8 cellular contexts compared by ENCODE assay signal in the genomic region with DNA sequence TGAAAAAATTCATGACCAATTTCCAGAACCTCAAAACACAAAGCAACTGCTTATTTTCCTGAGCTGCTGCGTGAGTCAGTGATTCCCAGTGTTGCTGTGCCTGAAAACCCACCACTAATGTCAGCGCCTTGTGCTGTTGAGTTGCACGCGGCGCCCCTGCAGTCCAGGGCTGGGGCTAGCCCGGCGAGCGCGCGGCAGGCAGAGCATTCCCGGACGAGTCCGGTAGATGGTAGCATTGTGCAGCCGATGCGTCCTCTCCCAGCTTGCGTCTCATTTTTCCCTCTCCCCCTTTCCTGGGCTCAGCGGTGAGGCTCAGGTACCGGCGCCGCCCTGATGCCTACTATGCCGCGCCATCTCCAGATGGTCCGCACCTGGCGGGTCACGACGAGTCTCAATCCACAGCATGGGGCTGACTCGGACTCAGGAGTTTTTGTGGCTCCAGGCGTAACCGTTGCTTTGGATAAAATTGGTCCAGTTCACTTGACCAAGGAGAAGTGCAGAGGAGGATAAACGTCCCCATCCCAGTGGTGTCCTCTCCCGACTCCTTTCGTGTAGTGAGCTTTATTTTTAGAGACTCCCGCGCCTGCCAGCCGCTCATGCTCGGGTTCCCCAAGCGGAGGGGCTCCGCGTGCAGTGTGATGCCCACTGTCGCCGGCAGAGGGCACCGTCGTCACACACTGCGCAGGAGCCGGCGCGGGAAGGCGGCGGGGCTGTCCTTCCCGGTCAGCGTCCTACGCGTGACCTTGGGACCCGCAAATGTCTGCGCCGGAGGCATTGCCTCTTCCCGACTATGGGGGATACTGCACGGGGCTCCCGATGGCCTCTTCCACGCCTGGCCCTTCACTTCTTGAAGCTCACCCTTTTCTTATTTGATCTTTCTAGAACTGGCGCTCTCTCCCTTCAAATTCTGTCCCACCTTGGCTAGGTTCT. TPM values are rescaled to one million over a fixed set of nuclear protein-coding genes. Genes with fewer than 3 reads are reported as not detected.
DNase-seq lines count a peak whose midpoint lies in the region; ATAC-seq and TF ChIP-seq lines count a peak whose summit lies in the region.

No MANE protein-coding gene starts in this region.

- H3K4me1 ChIP-seq in hepatocyte (ENCODE audit: insufficient read depth) (peaks cover 4% of the 10 kb centered on the region), rectal smooth muscle tissue (ENCODE audit: control insufficient read depth, insufficient read depth, low read length) (no peaks in the 10 kb centered on the region), aorta (ENCODE audit: control insufficient read depth in 1 of 2, insufficient read depth in 2 of 2, low read length in 2 of 2) (no peaks in the 10 kb centered on the region)

- WGBS in hepatocyte (ENCODE audit: low lambda C conversion rate, missing lambda C conversion rate), result 4% methylated on average over 61 of the region's 61 CpGs
- WGBS in aorta, 2 donors, result 2% methylated on average over 59 to 61 of the region's 61 CpGs

- no peak overlapping the region for H3K9ac ChIP-seq in rectal smooth muscle tissue (ENCODE audit: low read length)

- intact Hi-C loops in aorta (cut with DNase I), result loop anchor here (2.0 to 5.0 kb wide), 4 partner anchors 126 to 899 kb away; no protein-coding TSS in a partner anchor

- H3K4me3 ChIP-seq in astrocyte of the cerebellum (ENCODE audit: low read depth, low read length) (peak overlapping the region; percentile 73), hepatocyte (peak overlapping the region; percentile 82), rectal smooth muscle tissue (ENCODE audit: low read length) (peak overlapping the region; percentile 72), aorta (ENCODE audit: low read length in 2 of 2) (peak overlapping the region; percentile 52 to 58)

- H3K9me3 ChIP-seq in hepatocyte (ENCODE audit: low read depth), result no peaks in the 10 kb centered on the region
- H3K9me3 ChIP-seq in aorta (ENCODE audit: control insufficient read depth, low read length), result no peaks in the 10 kb centered on the region

- H4K20me1 ChIP-seq in hepatocyte (ENCODE audit: insufficient read depth, poor library complexity, severe bottlenecking), result no peaks in the 10 kb centered on the region

- in situ Hi-C loops in GM13977 (cut with MboI; ENCODE audit: low pct_unique_long_range_greater_than_20kb, low sequenced_read_pairs, unreplicated experiment) (no loop called here), astrocyte of the cerebellum (cut with HindIII; ENCODE audit: low sequenced_read_pairs) (no loop called here)

- H3K4me2 ChIP-seq in hepatocyte, result peak overlapping the region; percentile 96

- no peaks in the 10 kb centered on the region for H3K27me3 ChIP-seq in hepatocyte
- no peaks in the 10 kb centered on the region for H3K27me3 ChIP-seq in rectal smooth muscle tissue (ENCODE audit: control insufficient read depth, insufficient read depth, low read length)
- no peaks in the 10 kb centered on the region for H3K27me3 ChIP-seq in aorta (ENCODE audit: control insufficient read depth in 1 of 2, insufficient read depth in 2 of 2, low read length in 1 of 2)

- no peaks in the 10 kb centered on the region for H3K79me2 ChIP-seq in hepatocyte

- H3K36me3 ChIP-seq in hepatocyte (replicated peaks; ENCODE audit: insufficient read depth, low read depth) (no peaks in the 10 kb centered on the region), rectal smooth muscle tissue (ENCODE audit: control insufficient read depth, insufficient read depth, low read length) (no peaks in the 10 kb centered on the region), aorta (ENCODE audit: control insufficient read depth in 1 of 2, insufficient read depth in 2 of 2, low read length in 1 of 2) (no peaks in the 10 kb centered on the region)

- H3K9me2 ChIP-seq in hepatocyte (replicated peaks; ENCODE audit: insufficient read depth), result no peaks in the 10 kb centered on the region

- peak; percentile 81 for DNase-seq in GM13977 (ENCODE audit: low spot score)
- DNase-seq in NCI-H146 (lab: John Stamatoyannopoulos, UW), result peak; percentile 82
- peak; percentile 4 for DNase-seq in T-helper 22 cell (ENCODE audit: low read depth)
- peak; percentile 64 for DNase-seq in astrocyte of the cerebellum (ENCODE audit: low read depth)
- peak; percentile 91 for DNase-seq in hepatocyte (ENCODE audit: low spot score)
- DNase-seq in aorta, result peak; percentile 86 to 94

- H2AFZ ChIP-seq in hepatocyte, result peak overlapping the region; percentile 90

- ATAC-seq in HG02884 (IDR thresholded peaks at IDR 0.05; ENCODE audit: unreplicated experiment), result peak; percentile 96
- peak; percentile 97 for ATAC-seq in aorta (ENCODE audit: low FRiP score)

- TF ChIP-seq CTCF in GM13977 (IDR thresholded peaks at IDR 0.05; ENCODE audit: extremely low read depth, insufficient read depth, missing control alignments) (peak; percentile 99), astrocyte of the cerebellum (IDR thresholded peaks at IDR 0.05; ENCODE audit: low read depth, low read length, missing control alignments) (peak; percentile 86), hepatocyte (IDR thresholded peaks at IDR 0.05; ENCODE audit: poor library complexity) (peak; percentile 87)

- H3K27ac ChIP-seq in hepatocyte (peak overlapping the region; percentile 68), rectal smooth muscle tissue (ENCODE audit: low read depth, low read length) (peak overlapping the region; percentile 34), aorta (ENCODE audit: low read depth in 1 of 2, low read length in 2 of 2) (no peak overlapping the region)

RNA-seq across cellular contexts. Expression of a gene that starts 53.6 kb away (rescaled TPM):
- total RNA-seq in hepatocyte, result 73.4 and 74.0 TPM in 2 replicates
- 122 and 129 TPM in 2 replicates for polyA plus RNA-seq in hepatocyte
- total RNA-seq in aorta, result 1,000 to 10,000 TPM; 2,521 to 2,714 TPM
- polyA plus RNA-seq in aorta, result 1,000 to 10,000 TPM; 2,886 to 5,050 TPM

Comparison
In these comparisons a context has a peak if more than half of its experiments do, and no peak if none do; other contexts are left out.
1. DNase-seq: peak in every context shown above with its lines; median percentile 91 in hepatocyte; 90 in aorta; 82 in NCI-H146; 81 in GM13977; 64 in astrocyte of the cerebellum; 4 in T-helper 22 cell.
2. H3K27ac ChIP-seq: peak in hepatocyte (single experiment) and rectal smooth muscle tissue (single experiment); none in aorta (0 of 2).
3. RNA of a gene that starts 53.6 kb away (total RNA-seq): 2,521 to 2,714 TPM in aorta; 73.4 to 74.0 TPM in hepatocyte; every median in the first group is over 10 times any median in the second.
4. Peak in every context shown above with its lines, with median percentiles within 50 percentile points of each other: CTCF ChIP-seq and H3K4me3 ChIP-seq.